Comparison of ENCODE assay signal across 1 cellular context in genomic region chr17:30559196-30559545, GRCh38.
TF ChIP-seq lines count a peak whose summit lies in the region.

No MANE protein-coding gene starts in this region.

TF ChIP-seq in HepG2, 621 proteins besides CTCF, POLR2A, EP300 and RAD21:
- TF ChIP-seq ZNF687 (CRISPR knock-in tag; IDR thresholded peaks at IDR 0.05) = peak; percentile 36; the same call in 1 of the 2 replicates
